ENCODE assay signal across 15 cellular contexts in the genomic region with DNA sequence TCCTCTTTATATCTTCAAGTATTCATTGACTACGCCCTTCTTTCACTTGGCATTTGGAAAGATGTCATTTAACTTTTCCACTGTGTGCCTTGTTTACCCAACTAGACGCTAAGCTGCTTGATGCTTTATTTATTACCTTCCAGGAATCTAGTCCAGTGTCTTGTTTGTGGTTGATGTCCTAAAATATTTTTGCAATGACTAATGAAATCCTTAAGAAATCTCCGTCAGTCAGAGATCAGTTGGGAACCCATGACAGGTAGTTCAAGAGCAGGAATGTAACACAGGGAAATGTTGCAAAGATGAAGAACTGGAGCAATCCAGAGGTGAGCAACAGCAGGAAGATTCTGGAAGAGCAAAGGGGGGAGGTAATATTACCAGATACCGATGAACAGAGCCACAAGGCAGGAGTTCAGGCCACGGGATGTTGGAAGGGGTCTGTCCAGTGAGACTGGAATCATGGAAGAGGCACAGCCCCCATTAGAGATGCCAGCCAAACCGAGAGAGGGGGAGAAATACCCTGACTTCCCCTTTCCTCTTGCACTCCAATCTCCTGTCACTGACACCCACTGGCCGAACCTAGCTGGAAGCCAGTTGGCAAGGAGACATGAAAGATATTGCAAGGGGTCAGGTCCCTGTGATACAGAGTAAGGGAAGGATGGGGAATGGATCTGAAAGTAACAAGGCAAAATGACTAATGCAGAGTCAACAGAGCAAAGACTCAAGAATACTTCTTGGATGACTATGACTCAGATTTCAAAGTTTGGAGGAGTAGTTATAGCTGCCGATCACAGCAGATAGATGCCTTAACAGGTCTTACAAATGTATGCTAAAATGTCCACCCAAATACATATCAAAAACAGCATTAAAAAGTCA.
DNase-seq lines count a peak whose midpoint lies in the region; ATAC-seq, FAIRE-seq and TF ChIP-seq lines count a peak whose summit lies in the region.
"Had no signal": no experiment of that assay in that cellular context is flagged by ENCODE, and none has a peak within 500 bp of the region (broad histone marks: within the 10 kb centered on the region; RNA-seq: fewer than 3 reads in every experiment).

No MANE protein-coding gene starts in this region.

- POLR2A ChIA-PET in activated CD8-positive, alpha-beta T cell treated with anti-CD3 and anti-CD28 coated beads for 36 hours (lab: Charles Lee), result no interaction called here

- H3F3A ChIP-seq in smooth muscle cell (ENCODE audit: low read depth), result no peaks in the 10 kb centered on the region

- H3K79me1 ChIP-seq in trophoblast cell (ENCODE audit: low read length), result peaks cover 2% of the 10 kb centered on the region

- no peaks in the 10 kb centered on the region for H3K36me3 Mint-ChIP-seq in activated CD8-positive, alpha-beta T cell treated with anti-CD3 and anti-CD28 coated beads for 36 hours (ENCODE audit: low read depth)
- H3K36me3 Mint-ChIP-seq: natural killer cell had no signal

- TF ChIP-seq CTCF in choroid plexus epithelial cell (conservative IDR thresholded peaks at IDR 0.05; ENCODE audit: low read depth, low read length) (no peak), smooth muscle cell (IDR thresholded peaks at IDR 0.05; ENCODE audit: borderline replicate concordance, insufficient read depth, poor library complexity, severe bottlenecking) (no peak), pancreas (IDR thresholded peaks at IDR 0.05) (no peak)
- no peak for TF ChIP-seq CTCF in activated CD8-positive, alpha-beta T cell treated with anti-CD3 and anti-CD28 coated beads for 36 hours (IDR thresholded peaks at IDR 0.05)

- H3K9me3 Mint-ChIP-seq in activated CD8-positive, alpha-beta T cell treated with anti-CD3 and anti-CD28 coated beads for 36 hours, result no peaks in the 10 kb centered on the region
- H3K9me3 Mint-ChIP-seq: natural killer cell had no signal

- H3K27ac Mint-ChIP-seq in activated CD8-positive, alpha-beta T cell treated with anti-CD3 and anti-CD28 coated beads for 36 hours, result no peak overlapping the region
- H3K27ac Mint-ChIP-seq: natural killer cell had no signal

- CTCF ChIA-PET in activated CD8-positive, alpha-beta T cell treated with anti-CD3 and anti-CD28 coated beads for 36 hours (lab: Charles Lee), result no interaction called here

- H4K12ac ChIP-seq in trophoblast cell (ENCODE audit: low read depth, low read length), result no peak overlapping the region

- no peak for DNase-seq in GM12891 (ENCODE audit: insufficient read length, low spot score)
- peak; percentile 76 for DNase-seq in NCI-H226
- peak; percentile 52 for DNase-seq in choroid plexus epithelial cell (ENCODE audit: low read depth)
- DNase-seq in trophoblast cell, result peak in 1 of 2 donors; percentile 61
- no peak for DNase-seq in smooth muscle cell (lab: John Stamatoyannopoulos, UW; ENCODE audit: unreplicated experiment)
- DNase-seq in pancreas, result no peak
- no peak for DNase-seq in activated CD8-positive, alpha-beta T cell treated with anti-CD3 and anti-CD28 coated beads for 36 hours
- DNase-seq: activated gamma-delta T cell treated with Interleukin-2 at 50 U/mL for 16 hours, left ventricle myocardium superior, natural killer cell, NCI-H748 treated with DMSO at 0.1 percent for 48 hours, SJCRH30, stomach had no signal

- TF ChIP-seq POLR2A in GM12891 (IDR thresholded peaks at IDR 0.05; ENCODE audit: low read depth, low read length), result no peak

- H3K4me3 Mint-ChIP-seq in activated CD8-positive, alpha-beta T cell treated with anti-CD3 and anti-CD28 coated beads for 36 hours, result no peak overlapping the region
- H3K4me3 Mint-ChIP-seq: natural killer cell had no signal

- H2AFZ ChIP-seq in trophoblast cell (ENCODE audit: insufficient read depth, low read length, poor library complexity), result no peak overlapping the region
- no peak overlapping the region for H2AFZ ChIP-seq in smooth muscle cell (ENCODE audit: low read depth)

- H3K4ac ChIP-seq in trophoblast cell (ENCODE audit: low read depth, low read length), result no peak overlapping the region

- no peak overlapping the region for H2BK120ac ChIP-seq in trophoblast cell (ENCODE audit: insufficient read depth, low read length, poor library complexity)

- no peak overlapping the region for H3K4me3 ChIP-seq in choroid plexus epithelial cell (ENCODE audit: low read depth, low read length)
- no peak overlapping the region for H3K4me3 ChIP-seq in trophoblast cell (ENCODE audit: low read depth, low read length)
- H3K4me3 ChIP-seq in smooth muscle cell, result no peak overlapping the region
- H3K4me3 ChIP-seq in pancreas, result no peak overlapping the region
- H3K4me3 ChIP-seq: SJCRH30, stomach had no signal

- H4K8ac ChIP-seq in trophoblast cell (ENCODE audit: low read depth, low read length), result no peak overlapping the region

- whole genome bisulfite sequencing in trophoblast cell (ENCODE audit: extremely low coverage, insufficient coverage, insufficient read length), result no CpG with 5 or more reads among the region's 8 CpGs
- WGBS in smooth muscle cell (ENCODE audit: low lambda C conversion rate), result 75% methylated on average over 8 of the region's 8 CpGs
- 66 to 84% methylated on average over 8 of the region's 8 CpGs for WGBS in pancreas, 2 donors

- FAIRE-seq in GM12891 (lab: Jason Lieb, UNC) (no peak), pancreas (lab: Jason Lieb, UNC) (no peak)

- no peak overlapping the region for H3K14ac ChIP-seq in trophoblast cell (ENCODE audit: low read length)

- H3K23ac ChIP-seq in trophoblast cell (ENCODE audit: low read length), result no peak overlapping the region

- no peak overlapping the region for H2BK12ac ChIP-seq in trophoblast cell (ENCODE audit: low read length)

- H4K91ac ChIP-seq in trophoblast cell (ENCODE audit: low read depth, low read length), result no peak overlapping the region

- H3K4me1 ChIP-seq in trophoblast cell (ENCODE audit: control insufficient read depth in 1 of 2, insufficient read depth in 2 of 2, low read length in 2 of 2) (peaks cover 0 to 2% of the 10 kb centered on the region in 2 experiments), smooth muscle cell (ENCODE audit: low read depth) (no peaks in the 10 kb centered on the region), pancreas (no peaks in the 10 kb centered on the region)
- H3K4me1 ChIP-seq: SJCRH30, stomach had no signal

- no peaks in the 10 kb centered on the region for H3K27me3 Mint-ChIP-seq in activated CD8-positive, alpha-beta T cell treated with anti-CD3 and anti-CD28 coated beads for 36 hours

- H3K4me2 ChIP-seq in trophoblast cell (ENCODE audit: low read length) (no peak overlapping the region), smooth muscle cell (no peak overlapping the region)

- H3K9ac ChIP-seq in trophoblast cell (ENCODE audit: low read length) (no peak overlapping the region), smooth muscle cell (ENCODE audit: low read depth) (no peak overlapping the region)

- H4K20me1 ChIP-seq in smooth muscle cell (ENCODE audit: low read depth), result no peaks in the 10 kb centered on the region

- H3K79me2 ChIP-seq in trophoblast cell (ENCODE audit: control insufficient read depth, insufficient read depth, low read length, poor library complexity), result no peaks in the 10 kb centered on the region
- H3K79me2 ChIP-seq in smooth muscle cell (ENCODE audit: low read depth), result no peaks in the 10 kb centered on the region

- no peak for ATAC-seq in pancreas
- no peak for ATAC-seq in activated CD8-positive, alpha-beta T cell treated with anti-CD3 and anti-CD28 coated beads for 36 hours
- ATAC-seq: left ventricle myocardium superior, natural killer cell, sciatic nerve had no signal

- no peak overlapping the region for H2AK5ac ChIP-seq in trophoblast cell (ENCODE audit: low read length)

- H2BK5ac ChIP-seq in trophoblast cell (ENCODE audit: low read depth, low read length, poor library complexity), result no peak overlapping the region

- intact Hi-C loops in pancreas (cut with DNase I), result no loop called here
- intact Hi-C loops in activated CD8-positive, alpha-beta T cell treated with anti-CD3 and anti-CD28 coated beads for 36 hours (cut with micrococcal nuclease), result no loop called here

- H3K4me1 Mint-ChIP-seq in activated CD8-positive, alpha-beta T cell treated with anti-CD3 and anti-CD28 coated beads for 36 hours (ENCODE audit: low read depth), result no peaks in the 10 kb centered on the region

- H3K36me3 ChIP-seq in trophoblast cell (ENCODE audit: control insufficient read depth in 1 of 2, insufficient read depth in 2 of 2, low read length in 2 of 2) (no peaks in the 10 kb centered on the region), smooth muscle cell (ENCODE audit: low read depth) (no peaks in the 10 kb centered on the region), pancreas (no peaks in the 10 kb centered on the region)
- H3K36me3 ChIP-seq: SJCRH30, stomach had no signal

- H3K27ac ChIP-seq in trophoblast cell (ENCODE audit: low read depth, low read length) (peak overlapping the region; percentile 37), smooth muscle cell (ENCODE audit: low read depth) (no peak overlapping the region), pancreas (no peak overlapping the region)
- H3K27ac ChIP-seq: SJCRH30, stomach, VCaP had no signal

- H3K9me3 ChIP-seq in trophoblast cell (ENCODE audit: insufficient read depth, low read depth, low read length), result no peaks in the 10 kb centered on the region
- H3K9me3 ChIP-seq in smooth muscle cell (replicated peaks; ENCODE audit: low read depth), result no peaks in the 10 kb centered on the region
- H3K9me3 ChIP-seq in pancreas, result no peaks in the 10 kb centered on the region
- H3K9me3 ChIP-seq: SJCRH30, stomach had no signal

- H3K27me3 ChIP-seq in trophoblast cell (ENCODE audit: insufficient read depth, low read length) (no peaks in the 10 kb centered on the region), smooth muscle cell (ENCODE audit: low read depth) (no peaks in the 10 kb centered on the region), pancreas (no peaks in the 10 kb centered on the region)
- H3K27me3 ChIP-seq: SJCRH30, stomach had no signal

- no peak overlapping the region for H3K18ac ChIP-seq in trophoblast cell (ENCODE audit: low read length)

TF ChIP-seq in GM12891, 5 proteins besides CTCF, POLR2A, EP300 and RAD21:
- no peak for TF ChIP-seq TAF1 (IDR thresholded peaks at IDR 0.05; ENCODE audit: low read depth, low read length)
- TF ChIP-seq POU2F2 (IDR thresholded peaks at IDR 0.05; ENCODE audit: low read depth, low read length), result no peak
- TF ChIP-seq PAX5 (IDR thresholded peaks at IDR 0.05; ENCODE audit: insufficient read depth, low read length, severe bottlenecking), result no peak
- TF ChIP-seq SPI1 (IDR thresholded peaks at IDR 0.05; ENCODE audit: low read depth, low read length), result 0 out of 2 replicates have a peak, but pooled peaks have one; percentile 5
- no peak for TF ChIP-seq POLR2AphosphoS5 (IDR thresholded peaks at IDR 0.05; ENCODE audit: low read depth, low read length)

Comparison
In these comparisons a context has a peak if more than half of its experiments do, and no peak if none do; other contexts are left out.
1. DNase-seq: peak in NCI-H226 (single experiment) and choroid plexus epithelial cell (single experiment); none in GM12891 (single experiment), smooth muscle cell (single experiment), pancreas (0 of 6) and activated CD8-positive, alpha-beta T cell treated with anti-CD3 and anti-CD28 coated beads for 36 hours (single experiment).